ENCODE assay signal across 21 cellular contexts in the genomic region with DNA sequence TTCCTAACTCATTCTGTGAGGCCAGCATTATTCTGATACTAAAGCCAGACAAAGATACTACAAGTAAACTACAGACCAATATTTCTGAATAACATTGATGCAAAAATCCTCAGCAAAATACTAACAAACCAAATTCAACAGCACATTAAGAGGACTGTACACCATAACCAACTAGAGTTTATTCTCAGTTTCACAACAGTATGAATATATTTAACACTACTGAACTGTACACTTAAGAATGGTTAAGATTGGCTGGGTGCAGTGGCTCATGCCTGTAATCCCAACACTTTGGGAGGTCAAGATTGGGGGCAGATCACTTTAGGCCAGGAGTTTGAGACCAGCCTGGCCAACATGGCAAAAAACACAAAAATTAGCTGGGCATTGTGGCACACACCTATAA.
"Had no signal": no experiment of that assay in that cellular context is flagged by ENCODE, and none has a peak within 500 bp of the region (broad histone marks: within the 10 kb centered on the region; RNA-seq: fewer than 3 reads in every experiment).

No MANE protein-coding gene starts in this region.

- DNase-seq: Kasumi-1, NCI-H1092, NCI-H1105 treated with DMSO at 0.1 percent for 48 hours, NCI-H1417 treated with DMSO at 0.1 percent for 48 hours, NCI-H146, NCI-H1694 treated with DMSO at 0.1 percent for 48 hours, NCI-H1930, NCI-H2081, NCI-H2107, NCI-H2227 treated with DMSO at 0.1 percent for 48 hours, NCI-H524, NCI-H526 treated with DMSO at 0.1 percent for 48 hours, NCI-H748 treated with DMSO at 0.1 percent for 48 hours, Right ventricle myocardium superior, RPMI8226, SIG-M5 had no signal

- ATAC-seq: K562 had no signal

- H3K9ac ChIP-seq: KMS-11 had no signal

- H3K27ac ChIP-seq: HL-60, KMS-11, SJSA1, SK-N-MC had no signal

- H3K4me2 ChIP-seq: KMS-11 had no signal

- H3K4me3 ChIP-seq: K562, SJSA1, SK-N-MC had no signal

- H3K27me3 ChIP-seq: SJSA1 had no signal

- H3K9me3 ChIP-seq: SJSA1 had no signal

- H3K36me3 ChIP-seq: SJSA1 had no signal

- H3K4me1 ChIP-seq: SJSA1 had no signal
